ENCODE assay signal across 1 cellular context in the genomic region with DNA sequence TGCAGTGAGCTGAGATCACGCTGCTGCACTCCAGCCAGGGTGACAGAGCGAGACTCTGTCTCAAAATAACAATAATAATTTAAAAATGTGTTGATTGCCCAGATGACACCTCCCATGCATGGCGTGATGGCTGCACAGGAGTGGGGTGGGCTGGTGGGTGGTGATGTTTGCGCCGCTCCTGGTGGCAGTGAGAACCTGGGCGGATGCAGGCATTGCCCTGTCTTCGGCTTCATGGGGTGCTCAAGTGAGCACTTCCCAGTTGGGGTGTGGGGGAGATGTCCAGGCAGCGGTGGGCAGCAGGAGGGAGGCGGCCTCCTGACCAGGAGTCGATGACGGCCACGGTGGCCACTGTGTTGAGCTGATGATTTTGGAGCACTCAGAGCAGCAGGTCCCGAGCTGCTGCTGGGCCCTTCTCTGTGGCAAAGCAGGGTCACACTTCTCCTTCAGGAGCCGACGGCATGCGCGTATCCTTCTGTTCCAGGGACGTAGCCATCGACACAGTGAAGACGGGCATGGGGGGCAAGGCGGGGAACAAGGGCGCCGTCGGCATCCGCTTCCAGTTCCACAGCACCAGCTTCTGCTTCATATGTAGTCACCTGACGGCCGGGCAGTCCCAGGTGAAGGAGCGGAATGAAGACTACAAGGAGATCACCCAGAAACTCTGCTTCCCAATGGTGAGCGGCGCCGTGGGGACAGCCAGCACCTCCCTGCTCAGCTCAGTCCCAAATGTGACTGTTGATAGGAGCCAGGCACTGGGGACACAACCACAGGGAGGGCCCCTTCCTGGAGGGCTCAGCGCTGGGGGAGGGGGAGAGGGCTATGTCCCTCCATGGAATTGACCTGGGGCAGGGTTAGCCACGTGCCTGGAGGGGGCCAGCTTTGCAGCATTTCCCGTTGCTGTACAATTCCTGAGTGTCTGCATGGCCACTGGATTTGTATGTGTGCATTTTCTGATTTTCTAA.
TF ChIP-seq lines count a peak whose summit lies in the region.

No MANE protein-coding gene starts in this region.

TF ChIP-seq in HepG2, 621 proteins besides CTCF, POLR2A, EP300 and RAD21 (continued from another document and continues in another):
- TF ChIP-seq, protein P1, sequence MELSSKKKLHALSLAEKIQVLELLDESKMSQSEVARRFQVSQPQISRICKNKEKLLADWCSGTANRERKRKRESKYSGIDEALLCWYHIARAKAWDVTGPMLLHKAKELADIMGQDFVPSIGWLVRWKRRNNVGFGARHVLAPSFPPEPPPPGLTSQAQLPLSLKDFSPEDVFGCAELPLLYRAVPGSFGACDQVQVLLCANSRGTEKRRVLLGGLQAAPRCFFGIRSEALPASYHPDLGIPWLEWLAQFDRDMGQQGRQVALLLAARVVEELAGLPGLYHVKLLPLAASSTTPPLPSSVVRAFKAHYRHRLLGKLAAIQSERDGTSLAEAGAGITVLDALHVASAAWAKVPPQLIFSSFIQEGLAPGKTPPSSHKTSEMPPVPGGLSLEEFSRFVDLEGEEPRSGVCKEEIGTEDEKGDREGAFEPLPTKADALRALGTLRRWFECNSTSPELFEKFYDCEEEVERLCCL (CRISPR knock-in tag; IDR thresholded peaks at IDR 0.05; ENCODE audit: borderline replicate concordance): no peak
- no peak for TF ChIP-seq ZNF75D (CRISPR knock-in tag; IDR thresholded peaks at IDR 0.05; ENCODE audit: borderline replicate concordance)
- no peak for TF ChIP-seq U2AF1 (optimal IDR thresholded peaks at IDR 0.05; ENCODE audit: low read depth, low read length)
- no peak for TF ChIP-seq KDM2A (CRISPR knock-in tag; IDR thresholded peaks at IDR 0.05; ENCODE audit: borderline replicate concordance, low read depth)
- no peak for TF ChIP-seq ZNF619 (CRISPR knock-in tag; IDR thresholded peaks at IDR 0.05)
- TF ChIP-seq KDM6A (CRISPR knock-in tag; IDR thresholded peaks at IDR 0.05; ENCODE audit: low read depth): no peak
- no peak for TF ChIP-seq SIN3B (IDR thresholded peaks at IDR 0.05; ENCODE audit: low read length)
- TF ChIP-seq ZNF451 (CRISPR knock-in tag; IDR thresholded peaks at IDR 0.05): no peak
- TF ChIP-seq JUNB (CRISPR knock-in tag; IDR thresholded peaks at IDR 0.05; ENCODE audit: borderline replicate concordance): no peak
- peak; percentile 5; the same call in 1 of the 2 replicates for TF ChIP-seq ZBTB42 (CRISPR knock-in tag; IDR thresholded peaks at IDR 0.05)
- no peak for TF ChIP-seq NFYC (CRISPR knock-in tag; IDR thresholded peaks at IDR 0.05)
- TF ChIP-seq, protein P2, sequence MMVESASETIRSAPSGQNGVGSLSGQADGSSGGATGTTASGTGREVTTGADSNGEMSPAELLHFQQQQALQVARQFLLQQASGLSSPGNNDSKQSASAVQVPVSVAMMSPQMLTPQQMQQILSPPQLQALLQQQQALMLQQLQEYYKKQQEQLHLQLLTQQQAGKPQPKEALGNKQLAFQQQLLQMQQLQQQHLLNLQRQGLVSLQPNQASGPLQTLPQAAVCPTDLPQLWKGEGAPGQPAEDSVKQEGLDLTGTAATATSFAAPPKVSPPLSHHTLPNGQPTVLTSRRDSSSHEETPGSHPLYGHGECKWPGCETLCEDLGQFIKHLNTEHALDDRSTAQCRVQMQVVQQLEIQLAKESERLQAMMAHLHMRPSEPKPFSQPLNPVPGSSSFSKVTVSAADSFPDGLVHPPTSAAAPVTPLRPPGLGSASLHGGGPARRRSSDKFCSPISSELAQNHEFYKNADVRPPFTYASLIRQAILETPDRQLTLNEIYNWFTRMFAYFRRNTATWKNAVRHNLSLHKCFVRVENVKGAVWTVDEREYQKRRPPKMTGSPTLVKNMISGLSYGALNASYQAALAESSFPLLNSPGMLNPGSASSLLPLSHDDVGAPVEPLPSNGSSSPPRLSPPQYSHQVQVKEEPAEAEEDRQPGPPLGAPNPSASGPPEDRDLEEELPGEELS (CRISPR knock-in tag; IDR thresholded peaks at IDR 0.05): no peak
- TF ChIP-seq SYNCRIP (IDR thresholded peaks at IDR 0.05; ENCODE audit: insufficient read depth, low read depth, low read length): no peak
- TF ChIP-seq, protein P3, sequence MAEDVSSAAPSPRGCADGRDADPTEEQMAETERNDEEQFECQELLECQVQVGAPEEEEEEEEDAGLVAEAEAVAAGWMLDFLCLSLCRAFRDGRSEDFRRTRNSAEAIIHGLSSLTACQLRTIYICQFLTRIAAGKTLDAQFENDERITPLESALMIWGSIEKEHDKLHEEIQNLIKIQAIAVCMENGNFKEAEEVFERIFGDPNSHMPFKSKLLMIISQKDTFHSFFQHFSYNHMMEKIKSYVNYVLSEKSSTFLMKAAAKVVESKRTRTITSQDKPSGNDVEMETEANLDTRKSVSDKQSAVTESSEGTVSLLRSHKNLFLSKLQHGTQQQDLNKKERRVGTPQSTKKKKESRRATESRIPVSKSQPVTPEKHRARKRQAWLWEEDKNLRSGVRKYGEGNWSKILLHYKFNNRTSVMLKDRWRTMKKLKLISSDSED (CRISPR knock-in tag; IDR thresholded peaks at IDR 0.05): no peak
- no peak for TF ChIP-seq ZNF292 (CRISPR knock-in tag; IDR thresholded peaks at IDR 0.05; ENCODE audit: borderline replicate concordance, low read depth)
- TF ChIP-seq ARNT2 (CRISPR knock-in tag; IDR thresholded peaks at IDR 0.05; ENCODE audit: low read depth): 0 out of 2 replicates have a peak, but pooled peaks have one; percentile 4
- TF ChIP-seq ZBTB7B (CRISPR knock-in tag; IDR thresholded peaks at IDR 0.05): no peak
- TF ChIP-seq MATR3 (CRISPR knock-in tag; IDR thresholded peaks at IDR 0.05): no peak
- TF ChIP-seq ZNF775 (CRISPR knock-in tag; IDR thresholded peaks at IDR 0.05; ENCODE audit: borderline replicate concordance): no peak
- TF ChIP-seq GTF3A (CRISPR knock-in tag; conservative IDR thresholded peaks at IDR 0.05): no peak
- TF ChIP-seq AGO2 (optimal IDR thresholded peaks at IDR 0.05; ENCODE audit: low read depth, low read length): peak; percentile 76
- no peak for TF ChIP-seq ZFP90 (CRISPR knock-in tag; IDR thresholded peaks at IDR 0.05; ENCODE audit: borderline replicate concordance)
- TF ChIP-seq EZH2 (conservative IDR thresholded peaks at IDR 0.05; ENCODE audit: low read depth, low read length): no peak
- TF ChIP-seq ZBTB37 (CRISPR knock-in tag; IDR thresholded peaks at IDR 0.05): no peak
- no peak for TF ChIP-seq TARDBP (CRISPR knock-in tag; IDR thresholded peaks at IDR 0.05)
- no peak for TF ChIP-seq HDAC6 (IDR thresholded peaks at IDR 0.05; ENCODE audit: low read depth, low read length)
- no peak for TF ChIP-seq SOX6 (IDR thresholded peaks at IDR 0.05)
- TF ChIP-seq SOX6 (CRISPR knock-in tag; IDR thresholded peaks at IDR 0.05): no peak
- no peak for TF ChIP-seq ZBTB3 (CRISPR knock-in tag; IDR thresholded peaks at IDR 0.05; ENCODE audit: borderline replicate concordance, low read depth)
- TF ChIP-seq ZNF235 (CRISPR knock-in tag; IDR thresholded peaks at IDR 0.05; ENCODE audit: borderline replicate concordance): no peak; the same call in 1 of the 2 replicates
- no peak; the same call in 1 of the 2 replicates for TF ChIP-seq YEATS4 (CRISPR knock-in tag; IDR thresholded peaks at IDR 0.05; ENCODE audit: borderline replicate concordance)
- no peak for TF ChIP-seq MLLT10 (CRISPR knock-in tag; IDR thresholded peaks at IDR 0.05)
- no peak for TF ChIP-seq TBL1XR1 (IDR thresholded peaks at IDR 0.05; ENCODE audit: borderline replicate concordance, low read length, partially characterized antibody)
- TF ChIP-seq FOSL2 (CRISPR knock-in tag; IDR thresholded peaks at IDR 0.05): no peak
- TF ChIP-seq ZBTB26 (CRISPR knock-in tag; IDR thresholded peaks at IDR 0.05; ENCODE audit: borderline replicate concordance): no peak
- TF ChIP-seq MTF2 (CRISPR knock-in tag; IDR thresholded peaks at IDR 0.05; ENCODE audit: borderline replicate concordance): no peak
- no peak for TF ChIP-seq PHF5A (CRISPR knock-in tag; IDR thresholded peaks at IDR 0.05; ENCODE audit: low read depth, unreplicated experiment)
- TF ChIP-seq HNRNPL (IDR thresholded peaks at IDR 0.05; ENCODE audit: low read depth, low read length): 0 out of 2 replicates have a peak, but pooled peaks have one; percentile 43
- TF ChIP-seq ZFY (CRISPR knock-in tag; IDR thresholded peaks at IDR 0.05): no peak
- TF ChIP-seq ZNF124 (CRISPR knock-in tag; IDR thresholded peaks at IDR 0.05): no peak
- no peak for TF ChIP-seq CREB1 (IDR thresholded peaks at IDR 0.05)
- no peak for TF ChIP-seq CREB1 (CRISPR knock-in tag; IDR thresholded peaks at IDR 0.05)
- no peak for TF ChIP-seq PPARG (CRISPR knock-in tag; conservative IDR thresholded peaks at IDR 0.05)
- TF ChIP-seq ZNF3 (CRISPR knock-in tag; IDR thresholded peaks at IDR 0.05): no peak
- no peak for TF ChIP-seq HOXA3 (CRISPR knock-in tag; IDR thresholded peaks at IDR 0.05)
- TF ChIP-seq NBN (conservative IDR thresholded peaks at IDR 0.05): no peak
- no peak for TF ChIP-seq GABPB1 (CRISPR knock-in tag; IDR thresholded peaks at IDR 0.05)
- TF ChIP-seq SOX13 (IDR thresholded peaks at IDR 0.05): no peak
- no peak for TF ChIP-seq SOX13 (CRISPR knock-in tag; conservative IDR thresholded peaks at IDR 0.05 in 1 of 2, IDR thresholded peaks at IDR 0.05 in 1 of 2)
- TF ChIP-seq, protein P4, sequence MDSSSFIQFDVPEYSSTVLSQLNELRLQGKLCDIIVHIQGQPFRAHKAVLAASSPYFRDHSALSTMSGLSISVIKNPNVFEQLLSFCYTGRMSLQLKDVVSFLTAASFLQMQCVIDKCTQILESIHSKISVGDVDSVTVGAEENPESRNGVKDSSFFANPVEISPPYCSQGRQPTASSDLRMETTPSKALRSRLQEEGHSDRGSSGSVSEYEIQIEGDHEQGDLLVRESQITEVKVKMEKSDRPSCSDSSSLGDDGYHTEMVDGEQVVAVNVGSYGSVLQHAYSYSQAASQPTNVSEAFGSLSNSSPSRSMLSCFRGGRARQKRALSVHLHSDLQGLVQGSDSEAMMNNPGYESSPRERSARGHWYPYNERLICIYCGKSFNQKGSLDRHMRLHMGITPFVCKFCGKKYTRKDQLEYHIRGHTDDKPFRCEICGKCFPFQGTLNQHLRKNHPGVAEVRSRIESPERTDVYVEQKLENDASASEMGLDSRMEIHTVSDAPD (CRISPR knock-in tag; IDR thresholded peaks at IDR 0.05): no peak
- TF ChIP-seq MAX (IDR thresholded peaks at IDR 0.05): no peak
- TF ChIP-seq, protein P5, sequence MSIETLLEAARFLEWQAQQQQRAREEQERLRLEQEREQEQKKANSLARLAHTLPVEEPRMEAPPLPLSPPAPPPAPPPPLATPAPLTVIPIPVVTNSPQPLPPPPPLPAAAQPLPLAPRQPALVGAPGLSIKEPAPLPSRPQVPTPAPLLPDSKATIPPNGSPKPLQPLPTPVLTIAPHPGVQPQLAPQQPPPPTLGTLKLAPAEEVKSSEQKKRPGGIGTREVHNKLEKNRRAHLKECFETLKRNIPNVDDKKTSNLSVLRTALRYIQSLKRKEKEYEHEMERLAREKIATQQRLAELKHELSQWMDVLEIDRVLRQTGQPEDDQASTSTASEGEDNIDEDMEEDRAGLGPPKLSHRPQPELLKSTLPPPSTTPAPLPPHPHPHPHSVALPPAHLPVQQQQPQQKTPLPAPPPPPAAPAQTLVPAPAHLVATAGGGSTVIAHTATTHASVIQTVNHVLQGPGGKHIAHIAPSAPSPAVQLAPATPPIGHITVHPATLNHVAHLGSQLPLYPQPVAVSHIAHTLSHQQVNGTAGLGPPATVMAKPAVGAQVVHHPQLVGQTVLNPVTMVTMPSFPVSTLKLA (IDR thresholded peaks at IDR 0.05): no peak
- no peak for TF ChIP-seq ZNF850 (CRISPR knock-in tag; conservative IDR thresholded peaks at IDR 0.05)
- TF ChIP-seq, protein P6, sequence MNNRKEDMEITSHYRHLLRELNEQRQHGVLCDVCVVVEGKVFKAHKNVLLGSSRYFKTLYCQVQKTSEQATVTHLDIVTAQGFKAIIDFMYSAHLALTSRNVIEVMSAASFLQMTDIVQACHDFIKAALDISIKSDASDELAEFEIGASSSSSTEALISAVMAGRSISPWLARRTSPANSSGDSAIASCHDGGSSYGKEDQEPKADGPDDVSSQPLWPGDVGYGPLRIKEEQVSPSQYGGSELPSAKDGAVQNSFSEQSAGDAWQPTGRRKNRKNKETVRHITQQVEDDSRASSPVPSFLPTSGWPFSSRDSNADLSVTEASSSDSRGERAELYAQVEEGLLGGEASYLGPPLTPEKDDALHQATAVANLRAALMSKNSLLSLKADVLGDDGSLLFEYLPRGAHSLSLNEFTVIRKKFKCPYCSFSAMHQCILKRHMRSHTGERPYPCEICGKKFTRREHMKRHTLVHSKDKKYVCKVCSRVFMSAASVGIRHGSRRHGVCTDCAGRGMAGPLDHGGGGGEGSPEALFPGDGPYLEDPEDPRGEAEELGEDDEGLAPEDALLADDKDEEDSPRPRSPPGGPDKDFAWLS (CRISPR knock-in tag; IDR thresholded peaks at IDR 0.05; ENCODE audit: borderline replicate concordance): no peak
- TF ChIP-seq BRD4 (CRISPR knock-in tag; IDR thresholded peaks at IDR 0.05): 0 out of 2 replicates have a peak, but pooled peaks have one; percentile 23
- TF ChIP-seq, protein P7, sequence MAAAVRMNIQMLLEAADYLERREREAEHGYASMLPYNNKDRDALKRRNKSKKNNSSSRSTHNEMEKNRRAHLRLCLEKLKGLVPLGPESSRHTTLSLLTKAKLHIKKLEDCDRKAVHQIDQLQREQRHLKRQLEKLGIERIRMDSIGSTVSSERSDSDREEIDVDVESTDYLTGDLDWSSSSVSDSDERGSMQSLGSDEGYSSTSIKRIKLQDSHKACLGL (CRISPR knock-in tag; IDR thresholded peaks at IDR 0.05): no peak
- TF ChIP-seq ZNF335 (CRISPR knock-in tag; IDR thresholded peaks at IDR 0.05): no peak
- TF ChIP-seq SAFB2 (CRISPR knock-in tag; IDR thresholded peaks at IDR 0.05; ENCODE audit: borderline replicate concordance, low read depth): 0 out of 2 replicates have a peak, but pooled peaks have one; percentile 9
- TF ChIP-seq ZSCAN12 (CRISPR knock-in tag; IDR thresholded peaks at IDR 0.05): no peak
